13 cellular contexts compared by ENCODE assay signal in the genomic region with DNA sequence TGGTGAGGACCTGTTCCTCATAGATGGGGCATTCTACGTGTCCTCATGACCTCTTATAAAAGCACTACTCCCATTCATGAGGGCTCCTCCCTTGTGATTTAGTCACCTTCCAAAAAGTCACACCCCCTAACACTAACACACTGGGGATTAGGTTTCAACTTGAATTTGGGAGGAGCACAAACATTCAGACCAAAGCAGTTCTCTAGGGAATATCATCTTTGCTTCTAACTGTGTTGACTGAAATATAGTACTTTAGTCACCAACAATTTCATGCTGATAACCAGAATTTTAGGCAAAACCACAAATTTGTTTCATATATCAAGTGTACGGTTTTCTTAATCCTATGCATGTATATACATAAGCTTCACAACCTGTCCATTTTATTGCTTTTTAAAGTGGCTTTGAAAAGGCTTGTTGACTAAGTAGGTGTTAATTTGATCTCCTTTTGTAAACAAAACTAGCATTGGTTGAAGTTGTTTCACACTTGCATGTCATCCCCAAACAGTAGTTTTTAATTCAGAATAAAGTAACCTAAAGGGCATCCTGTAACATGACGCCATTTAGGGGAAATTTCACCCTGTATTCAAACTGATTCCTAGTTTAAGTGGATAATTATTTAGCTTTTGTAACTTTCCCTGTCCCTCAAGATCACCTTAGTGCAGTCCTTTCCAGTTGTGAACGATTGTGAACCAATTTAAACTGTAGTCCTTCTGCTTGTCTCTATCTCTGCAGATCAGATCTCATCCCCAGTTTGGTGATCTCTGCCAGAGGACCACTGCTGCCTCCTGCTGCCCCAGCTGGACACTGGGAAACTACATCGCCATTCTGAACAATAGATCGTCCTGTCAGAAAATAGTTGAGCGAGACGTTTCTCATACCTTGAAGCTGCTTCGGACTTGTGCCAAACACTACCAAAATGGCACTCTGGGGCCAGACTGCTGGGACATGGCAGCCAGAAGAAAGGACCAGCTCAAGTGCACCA.
DNase-seq lines count a peak whose midpoint lies in the region; ATAC-seq, FAIRE-seq and TF ChIP-seq lines count a peak whose summit lies in the region.
"Had no signal": no experiment of that assay in that cellular context is flagged by ENCODE, and none has a peak within 500 bp of the region (broad histone marks: within the 10 kb centered on the region; RNA-seq: fewer than 3 reads in every experiment).

No MANE protein-coding gene starts in this region.

- intact Hi-C loops in right lobe of liver (cut with DNase I): no loop called here

- H3K4me1 Mint-ChIP-seq in stimulated activated naive CD8-positive, alpha-beta T cell treated with anti-CD3 and anti-CD28 coated beads, Interleukin-15, amount 100 ng/mL, for 72 hours: no peaks in the 10 kb centered on the region
- H3K4me1 Mint-ChIP-seq: T-cell had no signal

- no peak for TF ChIP-seq POLR2A in right lobe of liver (IDR thresholded peaks at IDR 0.05)

- no peak overlapping the region for H3K4me3 Mint-ChIP-seq in stimulated activated naive CD8-positive, alpha-beta T cell treated with anti-CD3 and anti-CD28 coated beads, Interleukin-15, amount 100 ng/mL, for 72 hours
- H3K4me3 Mint-ChIP-seq: stimulated activated naive CD8-positive, alpha-beta T cell treated with anti-CD3 and anti-CD28 coated beads, Interleukin-15, Interleukin-2, amounts not matched to agents 100 ng/mL and 50 ng/mL, for 24 hours; T-cell had no signal

- ATAC-seq in right lobe of liver: peak; percentile 42 to 75 (median 52)
- ATAC-seq in stimulated activated naive CD8-positive, alpha-beta T cell treated with anti-CD3 and anti-CD28 coated beads, Interleukin-15, amount 100 ng/mL, for 72 hours: no peak
- no peak for ATAC-seq in HG03045 (IDR thresholded peaks at IDR 0.05; ENCODE audit: unreplicated experiment)
- ATAC-seq: body of pancreas, T-cell had no signal

- no peak for TF ChIP-seq CTCF in bronchial epithelial cell (IDR thresholded peaks at IDR 0.05; ENCODE audit: insufficient read depth, low read length, severe bottlenecking)
- TF ChIP-seq CTCF in right lobe of liver (IDR thresholded peaks at IDR 0.05): no peak

- no peaks in the 10 kb centered on the region for H3K9me3 Mint-ChIP-seq in stimulated activated naive CD8-positive, alpha-beta T cell treated with anti-CD3 and anti-CD28 coated beads, Interleukin-15, amount 100 ng/mL, for 72 hours
- H3K9me3 Mint-ChIP-seq: stimulated activated naive CD8-positive, alpha-beta T cell treated with anti-CD3 and anti-CD28 coated beads, Interleukin-15, Interleukin-2, amounts not matched to agents 100 ng/mL and 50 ng/mL, for 24 hours; T-cell had no signal

- no peak overlapping the region for H3K27ac Mint-ChIP-seq in stimulated activated naive CD8-positive, alpha-beta T cell treated with anti-CD3 and anti-CD28 coated beads, Interleukin-15, amount 100 ng/mL, for 72 hours
- H3K27ac Mint-ChIP-seq: stimulated activated naive CD8-positive, alpha-beta T cell treated with anti-CD3 and anti-CD28 coated beads, Interleukin-15, Interleukin-2, amounts not matched to agents 100 ng/mL and 50 ng/mL, for 24 hours; T-cell had no signal

- H3K27ac ChIP-seq in right lobe of liver: peak overlapping the region in 1 of 3 donors; percentile 50
- H3K27ac ChIP-seq: body of pancreas had no signal

- no peaks in the 10 kb centered on the region for H3K27me3 Mint-ChIP-seq in stimulated activated naive CD8-positive, alpha-beta T cell treated with anti-CD3 and anti-CD28 coated beads, Interleukin-15, amount 100 ng/mL, for 72 hours
- H3K27me3 Mint-ChIP-seq: stimulated activated naive CD8-positive, alpha-beta T cell treated with anti-CD3 and anti-CD28 coated beads, Interleukin-15, Interleukin-2, amounts not matched to agents 100 ng/mL and 50 ng/mL, for 24 hours; T-cell had no signal

- WGBS in right lobe of liver (ENCODE audit: insufficient coverage, low coverage, low lambda C conversion rate, missing lambda C conversion rate): 85% methylated on average over 8 of the region's 9 CpGs

- DNase-seq in Daoy (ENCODE audit: low read depth) (peak; percentile 36), NCI-H2107 (lab: John Stamatoyannopoulos, UW) (peak; percentile 40), bronchial epithelial cell (ENCODE audit: low read depth) (peak; percentile 77), right lobe of liver (no peak), frontal cortex (ENCODE audit: low spot score in 2 of 2) (no peak), urothelium cell line (ENCODE audit: low spot score) (no peak)
- DNase-seq in stimulated activated naive CD8-positive, alpha-beta T cell treated with anti-CD3 and anti-CD28 coated beads, Interleukin-15, amount 100 ng/mL, for 72 hours: no peak
- DNase-seq: body of pancreas; hypothalamus; stimulated activated CD4-positive, alpha-beta T cell treated with anti-CD3 and anti-CD28 coated beads, Interleukin-15, amount 100 ng/mL, for 24 hours; T-cell had no signal

- FAIRE-seq in bronchial epithelial cell (lab: Jason Lieb, UNC) (no peak), frontal cortex (lab: Jason Lieb, UNC) (no peak), urothelium cell line (lab: Jason Lieb, UNC) (no peak)

- H3K9me3 ChIP-seq in right lobe of liver: no peaks in the 10 kb centered on the region
- H3K9me3 ChIP-seq: body of pancreas had no signal

- H3K36me3 ChIP-seq in bronchial epithelial cell (ENCODE audit: control insufficient read depth, insufficient read depth, low read length) (no peaks in the 10 kb centered on the region), right lobe of liver (peaks cover 0 to 4% (median 0%) of the 10 kb centered on the region in 4 donors)

- H3K27me3 ChIP-seq in bronchial epithelial cell (ENCODE audit: control insufficient read depth, insufficient read depth, low read length): no peaks in the 10 kb centered on the region
- H3K27me3 ChIP-seq in right lobe of liver: no peaks in the 10 kb centered on the region
- H3K27me3 ChIP-seq: body of pancreas had no signal

- H3K4me3 ChIP-seq in bronchial epithelial cell (ENCODE audit: low read depth, low read length) (no peak overlapping the region), right lobe of liver (no peak overlapping the region)
- H3K4me3 ChIP-seq: body of pancreas had no signal

- H3K4me1 ChIP-seq in right lobe of liver: peaks cover 0 to 25% (median 5%) of the 10 kb centered on the region in 4 donors

Comparison
In these comparisons a context has a peak if more than half of its experiments do, and no peak if none do; other contexts are left out.
1. DNase-seq: peak in Daoy (single experiment), NCI-H2107 (single experiment) and bronchial epithelial cell (single experiment); none in right lobe of liver (0 of 3), stimulated activated naive CD8-positive, alpha-beta T cell treated with anti-CD3 and anti-CD28 coated beads, Interleukin-15, amount 100 ng/mL, for 72 hours (0 of 2), frontal cortex (0 of 2) and urothelium cell line (single experiment).
2. ATAC-seq: peak in right lobe of liver (4 of 4); none in stimulated activated naive CD8-positive, alpha-beta T cell treated with anti-CD3 and anti-CD28 coated beads, Interleukin-15, amount 100 ng/mL, for 72 hours (single experiment) and HG03045 (single experiment).